In the genomic region with DNA sequence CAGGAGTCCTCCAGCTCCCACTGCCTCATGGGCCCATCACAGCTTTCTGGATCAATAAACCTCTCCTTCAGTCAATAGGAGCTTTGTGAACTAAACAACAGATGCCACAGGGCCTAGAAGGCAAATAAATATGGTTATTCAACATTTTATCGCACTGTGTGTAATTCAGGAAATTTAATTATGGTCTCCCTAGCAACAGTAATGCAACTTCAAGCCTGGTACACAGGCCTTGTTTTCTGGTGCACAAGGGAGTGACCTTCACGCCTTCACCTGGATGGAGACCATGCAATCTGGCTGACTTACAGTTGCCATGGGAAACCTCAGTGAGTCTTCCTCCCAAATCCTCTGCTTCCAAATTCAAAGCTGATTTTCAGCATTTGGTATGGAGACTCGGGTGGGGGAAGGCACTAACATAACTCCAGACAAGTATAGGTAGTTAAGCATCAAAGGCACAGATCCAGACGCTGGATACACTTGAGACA, we compare ENCODE assay signal across 17 cellular contexts.
DNase-seq lines count a peak whose midpoint lies in the region; ATAC-seq and TF ChIP-seq lines count a peak whose summit lies in the region.
"Had no signal": no experiment of that assay in that cellular context is flagged by ENCODE, and none has a peak within 500 bp of the region (broad histone marks: within the 10 kb centered on the region; RNA-seq: fewer than 3 reads in every experiment).

No MANE protein-coding gene starts in this region.

- H3F3A ChIP-seq in SK-N-SH (replicated peaks; ENCODE audit: insufficient read depth) (no peaks in the 10 kb centered on the region), smooth muscle cell (ENCODE audit: low read depth) (no peaks in the 10 kb centered on the region)

- H3K4me3 ChIP-seq in heart left ventricle (no peak overlapping the region), SK-N-SH (ENCODE audit: low read depth in 2 of 2, low read length in 1 of 2) (no peak overlapping the region), tibial artery (no peak overlapping the region), smooth muscle cell (no peak overlapping the region)
- H3K4me3 ChIP-seq: HAP-1 had no signal

- TF ChIP-seq RAD21 in SK-N-SH (IDR thresholded peaks at IDR 0.05; ENCODE audit: low read length): no peak; the same call in 1 of the 2 replicates

- no peak overlapping the region for H3K4me2 ChIP-seq in SK-N-SH
- no peak overlapping the region for H3K4me2 ChIP-seq in smooth muscle cell

- peaks cover 0 to 11% (median 0%) of the 10 kb centered on the region in 9 donors for H3K27me3 ChIP-seq in heart left ventricle
- H3K27me3 ChIP-seq in SK-N-SH (ENCODE audit: insufficient read depth): no peaks in the 10 kb centered on the region
- H3K27me3 ChIP-seq in tibial artery: no peaks in the 10 kb centered on the region
- no peaks in the 10 kb centered on the region for H3K27me3 ChIP-seq in smooth muscle cell (ENCODE audit: low read depth)

- H3K9me2 ChIP-seq in SK-N-SH: no peaks in the 10 kb centered on the region

- DNase-seq in heart left ventricle: no peak
- DNase-seq in Right ventricle myocardium superior: no peak
- DNase-seq in SK-N-SH: peak; percentile 65
- no peak for DNase-seq in left colon
- no peak for DNase-seq in tibial artery
- no peak for DNase-seq in smooth muscle cell (lab: John Stamatoyannopoulos, UW; ENCODE audit: unreplicated experiment)
- DNase-seq in iPS-NIHi7 (ENCODE audit: extremely low spot score): no peak
- DNase-seq: activated naive CD4-positive, alpha-beta T cell; effector memory CD4-positive, alpha-beta T cell; head of caudate nucleus; mesenchymal stem cell; NCI-H187 treated with DMSO at 0.1 percent for 48 hours; nephron progenitor cell; T-helper 1 cell had no signal

- peak in 1 of 2 experiments; percentile 92; a peak in 2 of 4 replicates for TF ChIP-seq EP300 in SK-N-SH (IDR thresholded peaks at IDR 0.05; ENCODE audit: borderline replicate concordance in 1 of 2, low read depth in 1 of 2, low read length in 1 of 2)

- 79 to 82% (median 79%) methylated on average over 4 of the region's 4 CpGs for WGBS in heart left ventricle, 4 donors
- WGBS in SK-N-SH (ENCODE audit: low lambda C conversion rate): 12% methylated on average over 4 of the region's 4 CpGs
- WGBS in smooth muscle cell (ENCODE audit: low lambda C conversion rate): 72% methylated on average over 4 of the region's 4 CpGs

- no peak overlapping the region for H3K9ac ChIP-seq in SK-N-SH
- no peak overlapping the region for H3K9ac ChIP-seq in smooth muscle cell (ENCODE audit: low read depth)

- POLR2A ChIA-PET in SK-N-SH (lab: Yijun Ruan, JAX): no interaction called here

- no peak overlapping the region for H2AFZ ChIP-seq in SK-N-SH (ENCODE audit: low read depth)
- no peak overlapping the region for H2AFZ ChIP-seq in smooth muscle cell (ENCODE audit: low read depth)

- CTCF ChIA-PET in SK-N-SH (lab: Yijun Ruan, JAX): interaction anchor here (0.6 to 4.7 kb wide), 10 partner anchors 8 to 1763 kb away, joined by 3 to 38 read pairs (median 4); no protein-coding TSS in a partner anchor

- ATAC-seq in heart left ventricle (no peak), Right ventricle myocardium superior (ENCODE audit: poor library complexity) (no peak), left colon (peak; percentile 79), GM19463 (IDR thresholded peaks at IDR 0.05; ENCODE audit: unreplicated experiment) (no peak)
- ATAC-seq: HepG2 had no signal

- H3K79me2 ChIP-seq in SK-N-SH (ENCODE audit: insufficient read depth) (no peaks in the 10 kb centered on the region), smooth muscle cell (ENCODE audit: low read depth) (no peaks in the 10 kb centered on the region)

- H3K27ac ChIP-seq in heart left ventricle (peak overlapping the region in 10 of 12 donors; percentile 9 to 84 (median 68)), SK-N-SH (ENCODE audit: low read depth in 2 of 2, low read length in 1 of 2) (peak overlapping the region in 1 of 2 experiments; percentile 68; a peak in 2 of 4 replicates), tibial artery (peak overlapping the region; percentile 55 to 68), smooth muscle cell (ENCODE audit: low read depth) (no peak overlapping the region)

- H3K9me3 ChIP-seq in heart left ventricle: no peaks in the 10 kb centered on the region
- no peaks in the 10 kb centered on the region for H3K9me3 ChIP-seq in SK-N-SH
- no peaks in the 10 kb centered on the region for H3K9me3 ChIP-seq in tibial artery
- no peaks in the 10 kb centered on the region for H3K9me3 ChIP-seq in smooth muscle cell (replicated peaks; ENCODE audit: low read depth)
- H3K9me3 ChIP-seq: HAP-1 had no signal

- H4K20me1 ChIP-seq in SK-N-SH (ENCODE audit: insufficient read depth): no peaks in the 10 kb centered on the region
- H4K20me1 ChIP-seq in smooth muscle cell (ENCODE audit: low read depth): no peaks in the 10 kb centered on the region

- intact Hi-C loops in heart left ventricle (cut with DNase I) (no loop called here), Right ventricle myocardium superior (cut with DNase I) (no loop called here), left colon (cut with DNase I, micrococcal nuclease) (no loop called here), tibial artery (cut with DNase I; ENCODE audit: low total_unique reads) (no loop called here)

- H3K4me1 ChIP-seq in heart left ventricle: peaks cover 0 to 47% (median 3%) of the 10 kb centered on the region in 12 donors
- H3K4me1 ChIP-seq in SK-N-SH (ENCODE audit: control insufficient read depth in 1 of 2, insufficient read depth in 2 of 2, low read depth in 1 of 2, low read length in 1 of 2): peaks cover 0 to 45% of the 10 kb centered on the region in 2 experiments; a peak in 2 of 4 replicates
- peaks cover 0 to 38% (median 22%) of the 10 kb centered on the region in 4 donors for H3K4me1 ChIP-seq in tibial artery
- H3K4me1 ChIP-seq in smooth muscle cell (ENCODE audit: low read depth): peaks cover 6% of the 10 kb centered on the region

- H3K36me3 ChIP-seq in heart left ventricle (no peaks in the 10 kb centered on the region), SK-N-SH (replicated peaks in 1 of 2; ENCODE audit: control insufficient read depth in 1 of 2, insufficient read depth in 2 of 2, low read length in 1 of 2) (no peaks in the 10 kb centered on the region), tibial artery (no peaks in the 10 kb centered on the region), smooth muscle cell (ENCODE audit: low read depth) (no peaks in the 10 kb centered on the region)
- H3K36me3 ChIP-seq: HAP-1 had no signal

- no peak for TF ChIP-seq CTCF in heart left ventricle (IDR thresholded peaks at IDR 0.05)
- no peak for TF ChIP-seq CTCF in SK-N-SH (IDR thresholded peaks at IDR 0.05)
- no peak for TF ChIP-seq CTCF in tibial artery (IDR thresholded peaks at IDR 0.05)
- no peak for TF ChIP-seq CTCF in smooth muscle cell (IDR thresholded peaks at IDR 0.05; ENCODE audit: borderline replicate concordance, insufficient read depth, poor library complexity, severe bottlenecking)

- no peak for TF ChIP-seq POLR2A in heart left ventricle (IDR thresholded peaks at IDR 0.05)

TF ChIP-seq in SK-N-SH, 30 proteins besides CTCF, POLR2A, EP300 and RAD21 (continues in another document):
- TF ChIP-seq, protein P1, sequence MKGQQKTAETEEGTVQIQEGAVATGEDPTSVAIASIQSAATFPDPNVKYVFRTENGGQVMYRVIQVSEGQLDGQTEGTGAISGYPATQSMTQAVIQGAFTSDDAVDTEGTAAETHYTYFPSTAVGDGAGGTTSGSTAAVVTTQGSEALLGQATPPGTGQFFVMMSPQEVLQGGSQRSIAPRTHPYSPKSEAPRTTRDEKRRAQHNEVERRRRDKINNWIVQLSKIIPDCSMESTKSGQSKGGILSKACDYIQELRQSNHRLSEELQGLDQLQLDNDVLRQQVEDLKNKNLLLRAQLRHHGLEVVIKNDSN (IDR thresholded peaks at IDR 0.05; ENCODE audit: borderline replicate concordance, low read depth): no peak
- TF ChIP-seq SMC3 (IDR thresholded peaks at IDR 0.05; ENCODE audit: low read depth, low read length) (peak; percentile 2; the same call in 1 of the 2 replicates), MEF2A (IDR thresholded peaks at IDR 0.05; ENCODE audit: borderline replicate concordance, low read depth) (no peak), GATA2 (CRISPR knock-in tag; IDR thresholded peaks at IDR 0.05) (peak; percentile 83), TCF12 (IDR thresholded peaks at IDR 0.05) (0 out of 2 replicates have a peak, but pooled peaks have one; percentile 22), TAF1 (IDR thresholded peaks at IDR 0.05; ENCODE audit: borderline replicate concordance, low read depth, low read length) (no peak), CHD2 (IDR thresholded peaks at IDR 0.05; ENCODE audit: low read length, partially characterized antibody) (peak; percentile 64), MXI1 (IDR thresholded peaks at IDR 0.05; ENCODE audit: low read depth, low read length) (peak; percentile 70), FOXJ3 (CRISPR knock-in tag; IDR thresholded peaks at IDR 0.05) (peak; percentile 90), SIN3A (IDR thresholded peaks at IDR 0.05; ENCODE audit: borderline replicate concordance, low read depth, low read length) (no peak), POLR2AphosphoS5 (IDR thresholded peaks at IDR 0.05; ENCODE audit: low read depth, low read length) (no peak), RCOR1 (IDR thresholded peaks at IDR 0.05; ENCODE audit: low read length) (peak; percentile 90)
- TF ChIP-seq, protein P2, sequence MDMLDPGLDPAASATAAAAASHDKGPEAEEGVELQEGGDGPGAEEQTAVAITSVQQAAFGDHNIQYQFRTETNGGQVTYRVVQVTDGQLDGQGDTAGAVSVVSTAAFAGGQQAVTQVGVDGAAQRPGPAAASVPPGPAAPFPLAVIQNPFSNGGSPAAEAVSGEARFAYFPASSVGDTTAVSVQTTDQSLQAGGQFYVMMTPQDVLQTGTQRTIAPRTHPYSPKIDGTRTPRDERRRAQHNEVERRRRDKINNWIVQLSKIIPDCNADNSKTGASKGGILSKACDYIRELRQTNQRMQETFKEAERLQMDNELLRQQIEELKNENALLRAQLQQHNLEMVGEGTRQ (IDR thresholded peaks at IDR 0.05; ENCODE audit: borderline replicate concordance, low read depth, low read length): no peak
